ENCODE assay signal across 1 cellular context in the genomic region with DNA sequence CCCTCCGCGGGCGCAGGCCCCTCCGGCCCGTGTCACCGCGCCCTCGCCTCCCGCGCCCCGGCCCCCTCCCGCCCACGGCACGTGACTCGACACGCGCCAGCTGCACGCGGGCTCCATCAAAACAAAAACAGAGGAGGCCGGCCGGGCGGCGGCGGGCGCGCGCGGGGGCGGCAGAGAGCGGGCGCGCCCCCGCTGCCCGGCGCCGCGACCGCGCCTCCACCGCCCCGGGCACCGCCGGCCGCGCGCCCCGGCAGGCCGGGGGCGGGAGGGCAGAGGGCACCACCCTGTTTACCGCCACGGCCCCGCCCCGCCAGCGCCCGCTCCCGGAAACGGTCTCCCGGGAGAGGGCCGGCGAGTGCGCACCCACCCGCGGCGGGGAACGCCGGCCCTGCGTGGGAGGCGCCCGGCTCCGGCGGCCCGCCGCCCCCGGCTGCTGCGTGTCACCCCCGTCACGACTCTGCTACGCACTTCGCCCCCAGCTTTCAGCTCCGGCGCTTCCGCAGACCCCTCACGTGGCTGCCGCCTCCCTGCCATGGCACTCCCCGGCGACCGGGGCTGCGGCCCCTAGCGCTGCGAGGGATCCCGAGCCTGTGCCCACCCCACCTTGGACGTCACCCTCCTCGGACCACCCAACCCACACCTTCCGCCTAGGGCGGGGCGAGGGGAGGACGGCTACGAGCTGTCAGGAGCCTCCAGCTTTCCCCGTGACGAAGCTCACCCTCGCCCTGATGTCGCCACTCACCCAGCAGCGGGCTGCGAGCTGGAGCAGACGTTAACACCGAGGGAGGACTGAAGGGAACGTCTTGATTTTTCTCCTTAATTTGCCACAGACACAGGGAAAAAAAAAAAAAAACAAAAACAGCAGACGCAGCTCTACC.
TF ChIP-seq lines count a peak whose summit lies in the region.

No MANE protein-coding gene starts in this region.

TF ChIP-seq in K562, 482 proteins besides CTCF, POLR2A, EP300 and RAD21 (continued from another document and continues in another):
- TF ChIP-seq, protein P1, sequence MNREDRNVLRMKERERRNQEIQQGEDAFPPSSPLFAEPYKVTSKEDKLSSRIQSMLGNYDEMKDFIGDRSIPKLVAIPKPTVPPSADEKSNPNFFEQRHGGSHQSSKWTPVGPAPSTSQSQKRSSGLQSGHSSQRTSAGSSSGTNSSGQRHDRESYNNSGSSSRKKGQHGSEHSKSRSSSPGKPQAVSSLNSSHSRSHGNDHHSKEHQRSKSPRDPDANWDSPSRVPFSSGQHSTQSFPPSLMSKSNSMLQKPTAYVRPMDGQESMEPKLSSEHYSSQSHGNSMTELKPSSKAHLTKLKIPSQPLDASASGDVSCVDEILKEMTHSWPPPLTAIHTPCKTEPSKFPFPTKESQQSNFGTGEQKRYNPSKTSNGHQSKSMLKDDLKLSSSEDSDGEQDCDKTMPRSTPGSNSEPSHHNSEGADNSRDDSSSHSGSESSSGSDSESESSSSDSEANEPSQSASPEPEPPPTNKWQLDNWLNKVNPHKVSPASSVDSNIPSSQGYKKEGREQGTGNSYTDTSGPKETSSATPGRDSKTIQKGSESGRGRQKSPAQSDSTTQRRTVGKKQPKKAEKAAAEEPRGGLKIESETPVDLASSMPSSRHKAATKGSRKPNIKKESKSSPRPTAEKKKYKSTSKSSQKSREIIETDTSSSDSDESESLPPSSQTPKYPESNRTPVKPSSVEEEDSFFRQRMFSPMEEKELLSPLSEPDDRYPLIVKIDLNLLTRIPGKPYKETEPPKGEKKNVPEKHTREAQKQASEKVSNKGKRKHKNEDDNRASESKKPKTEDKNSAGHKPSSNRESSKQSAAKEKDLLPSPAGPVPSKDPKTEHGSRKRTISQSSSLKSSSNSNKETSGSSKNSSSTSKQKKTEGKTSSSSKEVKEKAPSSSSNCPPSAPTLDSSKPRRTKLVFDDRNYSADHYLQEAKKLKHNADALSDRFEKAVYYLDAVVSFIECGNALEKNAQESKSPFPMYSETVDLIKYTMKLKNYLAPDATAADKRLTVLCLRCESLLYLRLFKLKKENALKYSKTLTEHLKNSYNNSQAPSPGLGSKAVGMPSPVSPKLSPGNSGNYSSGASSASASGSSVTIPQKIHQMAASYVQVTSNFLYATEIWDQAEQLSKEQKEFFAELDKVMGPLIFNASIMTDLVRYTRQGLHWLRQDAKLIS (CRISPR knock-in tag; IDR thresholded peaks at IDR 0.05), result peak; percentile 80; the same call in 1 of the 2 replicates
- TF ChIP-seq GABPB1 (CRISPR knock-in tag; IDR thresholded peaks at IDR 0.05) (peak; percentile 75), ZNF586 (CRISPR knock-in tag; conservative IDR thresholded peaks at IDR 0.05) (no peak), ZNF431 (CRISPR knock-in tag; IDR thresholded peaks at IDR 0.05) (0 out of 2 replicates have a peak, but pooled peaks have one; percentile 3), ZNF668 (CRISPR knock-in tag; IDR thresholded peaks at IDR 0.05) (no peak), KDM2B (CRISPR knock-in tag; IDR thresholded peaks at IDR 0.05) (peak; percentile 94), ZNF76 (CRISPR knock-in tag; IDR thresholded peaks at IDR 0.05; ENCODE audit: borderline replicate concordance) (peak; percentile 87; the same call in 1 of the 2 replicates), POLR2B (IDR thresholded peaks at IDR 0.05; ENCODE audit: low read depth, partially characterized antibody) (no peak), GATAD2B (IDR thresholded peaks at IDR 0.05; ENCODE audit: borderline replicate concordance) (peak; percentile 99), NR4A1 (CRISPR knock-in tag; IDR thresholded peaks at IDR 0.05) (peak; percentile 51; the same call in 1 of the 2 replicates), NR4A1 (tag; IDR thresholded peaks at IDR 0.05) (peak; percentile 28; the same call in 1 of the 2 replicates), KLF6 (CRISPR knock-in tag; IDR thresholded peaks at IDR 0.05; ENCODE audit: borderline replicate concordance) (no peak), PHTF2 (CRISPR knock-in tag; IDR thresholded peaks at IDR 0.05) (0 out of 2 replicates have a peak, but pooled peaks have one; percentile 5), NFIC (IDR thresholded peaks at IDR 0.05) (peak; percentile 40; the same call in 1 of the 2 replicates)
- TF ChIP-seq, protein P2, sequence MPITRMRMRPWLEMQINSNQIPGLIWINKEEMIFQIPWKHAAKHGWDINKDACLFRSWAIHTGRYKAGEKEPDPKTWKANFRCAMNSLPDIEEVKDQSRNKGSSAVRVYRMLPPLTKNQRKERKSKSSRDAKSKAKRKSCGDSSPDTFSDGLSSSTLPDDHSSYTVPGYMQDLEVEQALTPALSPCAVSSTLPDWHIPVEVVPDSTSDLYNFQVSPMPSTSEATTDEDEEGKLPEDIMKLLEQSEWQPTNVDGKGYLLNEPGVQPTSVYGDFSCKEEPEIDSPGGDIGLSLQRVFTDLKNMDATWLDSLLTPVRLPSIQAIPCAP (CRISPR knock-in tag; IDR thresholded peaks at IDR 0.05; ENCODE audit: borderline replicate concordance), result no peak
- TF ChIP-seq, protein P3, sequence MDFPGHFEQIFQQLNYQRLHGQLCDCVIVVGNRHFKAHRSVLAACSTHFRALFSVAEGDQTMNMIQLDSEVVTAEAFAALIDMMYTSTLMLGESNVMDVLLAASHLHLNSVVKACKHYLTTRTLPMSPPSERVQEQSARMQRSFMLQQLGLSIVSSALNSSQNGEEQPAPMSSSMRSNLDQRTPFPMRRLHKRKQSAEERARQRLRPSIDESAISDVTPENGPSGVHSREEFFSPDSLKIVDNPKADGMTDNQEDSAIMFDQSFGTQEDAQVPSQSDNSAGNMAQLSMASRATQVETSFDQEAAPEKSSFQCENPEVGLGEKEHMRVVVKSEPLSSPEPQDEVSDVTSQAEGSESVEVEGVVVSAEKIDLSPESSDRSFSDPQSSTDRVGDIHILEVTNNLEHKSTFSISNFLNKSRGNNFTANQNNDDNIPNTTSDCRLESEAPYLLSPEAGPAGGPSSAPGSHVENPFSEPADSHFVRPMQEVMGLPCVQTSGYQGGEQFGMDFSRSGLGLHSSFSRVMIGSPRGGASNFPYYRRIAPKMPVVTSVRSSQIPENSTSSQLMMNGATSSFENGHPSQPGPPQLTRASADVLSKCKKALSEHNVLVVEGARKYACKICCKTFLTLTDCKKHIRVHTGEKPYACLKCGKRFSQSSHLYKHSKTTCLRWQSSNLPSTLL (IDR thresholded peaks at IDR 0.05), result no peak
- TF ChIP-seq, protein P4, sequence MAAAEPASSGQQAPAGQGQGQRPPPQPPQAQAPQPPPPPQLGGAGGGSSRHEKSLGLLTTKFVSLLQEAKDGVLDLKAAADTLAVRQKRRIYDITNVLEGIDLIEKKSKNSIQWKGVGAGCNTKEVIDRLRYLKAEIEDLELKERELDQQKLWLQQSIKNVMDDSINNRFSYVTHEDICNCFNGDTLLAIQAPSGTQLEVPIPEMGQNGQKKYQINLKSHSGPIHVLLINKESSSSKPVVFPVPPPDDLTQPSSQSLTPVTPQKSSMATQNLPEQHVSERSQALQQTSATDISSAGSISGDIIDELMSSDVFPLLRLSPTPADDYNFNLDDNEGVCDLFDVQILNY (CRISPR knock-in tag; IDR thresholded peaks at IDR 0.05), result peak; percentile 94
- TF ChIP-seq, protein P5, sequence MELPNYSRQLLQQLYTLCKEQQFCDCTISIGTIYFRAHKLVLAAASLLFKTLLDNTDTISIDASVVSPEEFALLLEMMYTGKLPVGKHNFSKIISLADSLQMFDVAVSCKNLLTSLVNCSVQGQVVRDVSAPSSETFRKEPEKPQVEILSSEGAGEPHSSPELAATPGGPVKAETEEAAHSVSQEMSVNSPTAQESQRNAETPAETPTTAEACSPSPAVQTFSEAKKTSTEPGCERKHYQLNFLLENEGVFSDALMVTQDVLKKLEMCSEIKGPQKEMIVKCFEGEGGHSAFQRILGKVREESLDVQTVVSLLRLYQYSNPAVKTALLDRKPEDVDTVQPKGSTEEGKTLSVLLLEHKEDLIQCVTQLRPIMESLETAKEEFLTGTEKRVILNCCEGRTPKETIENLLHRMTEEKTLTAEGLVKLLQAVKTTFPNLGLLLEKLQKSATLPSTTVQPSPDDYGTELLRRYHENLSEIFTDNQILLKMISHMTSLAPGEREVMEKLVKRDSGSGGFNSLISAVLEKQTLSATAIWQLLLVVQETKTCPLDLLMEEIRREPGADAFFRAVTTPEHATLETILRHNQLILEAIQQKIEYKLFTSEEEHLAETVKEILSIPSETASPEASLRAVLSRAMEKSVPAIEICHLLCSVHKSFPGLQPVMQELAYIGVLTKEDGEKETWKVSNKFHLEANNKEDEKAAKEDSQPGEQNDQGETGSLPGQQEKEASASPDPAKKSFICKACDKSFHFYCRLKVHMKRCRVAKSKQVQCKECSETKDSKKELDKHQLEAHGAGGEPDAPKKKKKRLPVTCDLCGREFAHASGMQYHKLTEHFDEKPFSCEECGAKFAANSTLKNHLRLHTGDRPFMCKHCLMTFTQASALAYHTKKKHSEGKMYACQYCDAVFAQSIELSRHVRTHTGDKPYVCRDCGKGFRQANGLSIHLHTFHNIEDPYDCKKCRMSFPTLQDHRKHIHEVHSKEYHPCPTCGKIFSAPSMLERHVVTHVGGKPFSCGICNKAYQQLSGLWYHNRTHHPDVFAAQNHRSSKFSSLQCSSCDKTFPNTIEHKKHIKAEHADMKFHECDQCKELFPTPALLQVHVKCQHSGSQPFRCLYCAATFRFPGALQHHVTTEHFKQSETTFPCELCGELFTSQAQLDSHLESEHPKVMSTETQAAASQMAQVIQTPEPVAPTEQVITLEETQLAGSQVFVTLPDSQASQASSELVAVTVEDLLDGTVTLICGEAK (IDR thresholded peaks at IDR 0.05), result peak; percentile 60; the same call in 1 of the 2 replicates
- TF ChIP-seq, protein P5 (CRISPR knock-in tag; IDR thresholded peaks at IDR 0.05), result no peak
- TF ChIP-seq, protein P6, sequence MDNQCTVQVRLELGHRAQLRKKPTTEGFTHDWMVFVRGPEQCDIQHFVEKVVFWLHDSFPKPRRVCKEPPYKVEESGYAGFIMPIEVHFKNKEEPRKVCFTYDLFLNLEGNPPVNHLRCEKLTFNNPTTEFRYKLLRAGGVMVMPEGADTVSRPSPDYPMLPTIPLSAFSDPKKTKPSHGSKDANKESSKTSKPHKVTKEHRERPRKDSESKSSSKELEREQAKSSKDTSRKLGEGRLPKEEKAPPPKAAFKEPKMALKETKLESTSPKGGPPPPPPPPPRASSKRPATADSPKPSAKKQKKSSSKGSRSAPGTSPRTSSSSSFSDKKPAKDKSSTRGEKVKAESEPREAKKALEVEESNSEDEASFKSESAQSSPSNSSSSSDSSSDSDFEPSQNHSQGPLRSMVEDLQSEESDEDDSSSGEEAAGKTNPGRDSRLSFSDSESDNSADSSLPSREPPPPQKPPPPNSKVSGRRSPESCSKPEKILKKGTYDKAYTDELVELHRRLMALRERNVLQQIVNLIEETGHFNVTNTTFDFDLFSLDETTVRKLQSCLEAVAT (IDR thresholded peaks at IDR 0.05), result peak in 1 of 2 experiments; percentile 46; a peak in 1 of 4 replicates
- TF ChIP-seq, protein P7, sequence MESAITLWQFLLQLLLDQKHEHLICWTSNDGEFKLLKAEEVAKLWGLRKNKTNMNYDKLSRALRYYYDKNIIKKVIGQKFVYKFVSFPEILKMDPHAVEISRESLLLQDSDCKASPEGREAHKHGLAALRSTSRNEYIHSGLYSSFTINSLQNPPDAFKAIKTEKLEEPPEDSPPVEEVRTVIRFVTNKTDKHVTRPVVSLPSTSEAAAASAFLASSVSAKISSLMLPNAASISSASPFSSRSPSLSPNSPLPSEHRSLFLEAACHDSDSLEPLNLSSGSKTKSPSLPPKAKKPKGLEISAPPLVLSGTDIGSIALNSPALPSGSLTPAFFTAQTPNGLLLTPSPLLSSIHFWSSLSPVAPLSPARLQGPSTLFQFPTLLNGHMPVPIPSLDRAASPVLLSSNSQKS (CRISPR knock-in tag; IDR thresholded peaks at IDR 0.05), result no peak
- TF ChIP-seq, protein P8, sequence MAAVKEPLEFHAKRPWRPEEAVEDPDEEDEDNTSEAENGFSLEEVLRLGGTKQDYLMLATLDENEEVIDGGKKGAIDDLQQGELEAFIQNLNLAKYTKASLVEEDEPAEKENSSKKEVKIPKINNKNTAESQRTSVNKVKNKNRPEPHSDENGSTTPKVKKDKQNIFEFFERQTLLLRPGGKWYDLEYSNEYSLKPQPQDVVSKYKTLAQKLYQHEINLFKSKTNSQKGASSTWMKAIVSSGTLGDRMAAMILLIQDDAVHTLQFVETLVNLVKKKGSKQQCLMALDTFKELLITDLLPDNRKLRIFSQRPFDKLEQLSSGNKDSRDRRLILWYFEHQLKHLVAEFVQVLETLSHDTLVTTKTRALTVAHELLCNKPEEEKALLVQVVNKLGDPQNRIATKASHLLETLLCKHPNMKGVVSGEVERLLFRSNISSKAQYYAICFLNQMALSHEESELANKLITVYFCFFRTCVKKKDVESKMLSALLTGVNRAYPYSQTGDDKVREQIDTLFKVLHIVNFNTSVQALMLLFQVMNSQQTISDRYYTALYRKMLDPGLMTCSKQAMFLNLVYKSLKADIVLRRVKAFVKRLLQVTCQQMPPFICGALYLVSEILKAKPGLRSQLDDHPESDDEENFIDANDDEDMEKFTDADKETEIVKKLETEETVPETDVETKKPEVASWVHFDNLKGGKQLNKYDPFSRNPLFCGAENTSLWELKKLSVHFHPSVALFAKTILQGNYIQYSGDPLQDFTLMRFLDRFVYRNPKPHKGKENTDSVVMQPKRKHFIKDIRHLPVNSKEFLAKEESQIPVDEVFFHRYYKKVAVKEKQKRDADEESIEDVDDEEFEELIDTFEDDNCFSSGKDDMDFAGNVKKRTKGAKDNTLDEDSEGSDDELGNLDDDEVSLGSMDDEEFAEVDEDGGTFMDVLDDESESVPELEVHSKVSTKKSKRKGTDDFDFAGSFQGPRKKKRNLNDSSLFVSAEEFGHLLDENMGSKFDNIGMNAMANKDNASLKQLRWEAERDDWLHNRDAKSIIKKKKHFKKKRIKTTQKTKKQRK (IDR thresholded peaks at IDR 0.05; ENCODE audit: borderline replicate concordance, low read depth, low read length), result no peak
